ENCODE assay signal across 14 cellular contexts in genomic region chr17:12637015-12637414, GRCh38. TPM values are rescaled to one million over a fixed set of nuclear protein-coding genes. Genes with fewer than 3 reads are reported as not detected.
DNase-seq lines count a peak whose midpoint lies in the region; ATAC-seq and TF ChIP-seq lines count a peak whose summit lies in the region.
"Had no signal": no experiment of that assay in that cellular context is flagged by ENCODE, and none has a peak within 500 bp of the region (broad histone marks: within the 10 kb centered on the region; RNA-seq: fewer than 3 reads in every experiment).

No MANE protein-coding gene starts in this region.

- DNase-seq in SKM-1 treated with dmso at 0.1 percent for 144 hours (lab: John Stamatoyannopoulos, UW; ENCODE audit: unreplicated experiment) (peak; percentile 40), SKM-1 (lab: John Stamatoyannopoulos, UW; ENCODE audit: unreplicated experiment) (no peak), RWPE2 (ENCODE audit: low spot score) (peak; percentile 58), fibroblast of villous mesenchyme (ENCODE audit: low read depth) (peak; percentile 93), tibial artery (no peak), DMS53 (lab: John Stamatoyannopoulos, UW) (no peak), OCI-M2 (lab: John Stamatoyannopoulos, UW; ENCODE audit: unreplicated experiment) (no peak)
- DNase-seq: activated naive CD4-positive, alpha-beta T cell treated with Interleukin-2 at 50 U/mL for 16 hours; AML-193; NCI-H82; small intestine had no signal

- H3K27ac ChIP-seq in RWPE2 (ENCODE audit: poor library complexity, severe bottlenecking) = peak overlapping the region; percentile 81
- peak overlapping the region; percentile 54 to 70 for H3K27ac ChIP-seq in tibial artery
- H3K27ac ChIP-seq: VCaP had no signal

- ATAC-seq in RWPE2 (ENCODE audit: low read depth) = peak; percentile 100
- no peak for ATAC-seq in GM19324 (IDR thresholded peaks at IDR 0.05; ENCODE audit: low FRiP score, unreplicated experiment)
- ATAC-seq: stimulated activated memory B cell treated with anti-CD40 and anti-IgM and Interleukin-4, amounts not matched to agents 10 μg/mL and 1 μg/mL and 100 μg/mL, for 72 hours had no signal

- H3K27me3 ChIP-seq in RWPE2 (ENCODE audit: insufficient read depth, poor library complexity, severe bottlenecking) = no peaks in the 10 kb centered on the region
- no peaks in the 10 kb centered on the region for H3K27me3 ChIP-seq in tibial artery

- TF ChIP-seq CTCF in RWPE2 (IDR thresholded peaks at IDR 0.05; ENCODE audit: poor library complexity, severe bottlenecking) = no peak
- no peak for TF ChIP-seq CTCF in fibroblast of villous mesenchyme (IDR thresholded peaks at IDR 0.05; ENCODE audit: insufficient read depth, low read depth, low read length)
- TF ChIP-seq CTCF in tibial artery (IDR thresholded peaks at IDR 0.05) = no peak

- H3K4me1 ChIP-seq in RWPE2 (ENCODE audit: insufficient read depth, poor library complexity, severe bottlenecking) (peaks cover 5% of the 10 kb centered on the region), tibial artery (peaks cover 0 to 41% (median 18%) of the 10 kb centered on the region in 4 donors)

- H3K36me3 ChIP-seq in RWPE2 (ENCODE audit: low read depth) (no peaks in the 10 kb centered on the region), tibial artery (no peaks in the 10 kb centered on the region)

- H3K4me3 ChIP-seq in RWPE2 (ENCODE audit: severe bottlenecking) = no peak overlapping the region
- no peak overlapping the region for H3K4me3 ChIP-seq in fibroblast of villous mesenchyme (ENCODE audit: low read depth, low read length)
- H3K4me3 ChIP-seq in tibial artery = no peak overlapping the region

- intact Hi-C loops in tibial artery (cut with DNase I; ENCODE audit: low total_unique reads) = no loop called here

- no peaks in the 10 kb centered on the region for H3K9me3 ChIP-seq in RWPE2 (ENCODE audit: severe bottlenecking)
- no peaks in the 10 kb centered on the region for H3K9me3 ChIP-seq in tibial artery

RNA-seq across cellular contexts. Expression of gene MYOCD, which starts 28.7 kb away (rescaled TPM):
- 11.0 and 14.7 TPM in 2 replicates for total RNA-seq in fibroblast of villous mesenchyme

Comparison
In these comparisons a context has a peak if more than half of its experiments do, and no peak if none do; other contexts are left out.
1. DNase-seq: peak in SKM-1 treated with dmso at 0.1 percent for 144 hours (single experiment), RWPE2 (single experiment) and fibroblast of villous mesenchyme (single experiment); none in SKM-1 (single experiment), tibial artery (0 of 2), DMS53 (single experiment) and OCI-M2 (single experiment).